8 cellular contexts compared by ENCODE assay signal in genomic region chr10:72215611-72216549, GRCh38. TPM values are rescaled to one million over a fixed set of nuclear protein-coding genes. Genes with fewer than 3 reads are reported as not detected.
DNase-seq lines count a peak whose midpoint lies in the region; ATAC-seq and TF ChIP-seq lines count a peak whose summit lies in the region.

ANAPC16 (plus strand) TSS chr10:72216012; CDS start chr10:72223915, 7,903 bp downstream.
A gene with protein sequence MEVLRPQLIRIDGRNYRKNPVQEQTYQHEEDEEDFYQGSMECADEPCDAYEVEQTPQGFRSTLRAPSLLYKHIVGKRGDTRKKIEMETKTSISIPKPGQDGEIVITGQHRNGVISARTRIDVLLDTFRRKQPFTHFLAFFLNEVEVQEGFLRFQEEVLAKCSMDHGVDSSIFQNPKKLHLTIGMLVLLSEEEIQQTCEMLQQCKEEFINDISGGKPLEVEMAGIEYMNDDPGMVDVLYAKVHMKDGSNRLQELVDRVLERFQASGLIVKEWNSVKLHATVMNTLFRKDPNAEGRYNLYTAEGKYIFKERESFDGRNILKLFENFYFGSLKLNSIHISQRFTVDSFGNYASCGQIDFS (minus strand): TSS chr10:72216276. CDS start chr10:72213298, 2,978 bp downstream.

- no peaks in the 10 kb centered on the region for H3K36me3 ChIP-seq in uterus

- H3K27me3 ChIP-seq in uterus: no peaks in the 10 kb centered on the region

- DNase-seq in NCI-H2081 (lab: John Stamatoyannopoulos, UW) (peak; percentile 80 to 85), T-helper 9 cell (peak; percentile 90), astrocyte of the cerebellum (ENCODE audit: low read depth) (peak; percentile 80), hepatic stellate cell (ENCODE audit: low spot score) (peak; percentile 88), putamen (ENCODE audit: low spot score) (peak; percentile 93), uterus (peak; percentile 90 to 97)

- H3K4me3 ChIP-seq in astrocyte of the cerebellum (ENCODE audit: low read depth, low read length): peak within 1 kb of the TSS; percentile 81
- peak within 1 kb of the TSS; percentile 64 to 71 for H3K4me3 ChIP-seq in uterus

- ATAC-seq in GM18508 (IDR thresholded peaks at IDR 0.05; ENCODE audit: insufficient read depth, unreplicated experiment) (peak; percentile 36), HG02981 (IDR thresholded peaks at IDR 0.05; ENCODE audit: unreplicated experiment) (peak; percentile 86)

- in situ Hi-C loops in astrocyte of the cerebellum (cut with HindIII; ENCODE audit: low sequenced_read_pairs): no loop called here

- intact Hi-C loops in uterus (cut with DNase I; ENCODE audit: low total_unique reads): loop anchor here (10.0 kb wide), 1 partner anchor 59 kb away; the partner anchor contains the start of gene DDIT4

- peak within 1 kb of the TSS; percentile 96 to 99 for H3K27ac ChIP-seq in uterus

- TF ChIP-seq CTCF in astrocyte of the cerebellum (IDR thresholded peaks at IDR 0.05; ENCODE audit: low read depth, low read length, missing control alignments) (no peak), uterus (IDR thresholded peaks at IDR 0.05) (peak in 1 of 4 experiments; percentile 32)

- peaks cover 4 to 8% of the 10 kb centered on the region in 2 donors for H3K4me1 ChIP-seq in uterus

- TF ChIP-seq POLR2A in uterus (IDR thresholded peaks at IDR 0.05): peak; percentile 92 to 97

- no peaks in the 10 kb centered on the region for H3K9me3 ChIP-seq in uterus

RNA-seq across cellular contexts. Expression of gene ANAPC16, which starts in this region (rescaled TPM):
- total RNA-seq in uterus: 100 to 1,000 TPM in 2 of 4 donors, 10 to 100 TPM in 2; 83.8 to 144 (median 101) TPM

RNA-seq across cellular contexts. Expression of the second gene that starts in this region (rescaled TPM):
- total RNA-seq in uterus: 100 to 1,000 TPM in 1 of 4 donors, 10 to 100 TPM in 3; 17.9 to 156 (median 38.4) TPM

Comparison
In these comparisons a context has a peak if more than half of its experiments do, and no peak if none do; other contexts are left out.
1. Peak in every context shown above with its lines: DNase-seq, ATAC-seq, H3K4me3 ChIP-seq and H3K27ac ChIP-seq.